In the genomic region with DNA sequence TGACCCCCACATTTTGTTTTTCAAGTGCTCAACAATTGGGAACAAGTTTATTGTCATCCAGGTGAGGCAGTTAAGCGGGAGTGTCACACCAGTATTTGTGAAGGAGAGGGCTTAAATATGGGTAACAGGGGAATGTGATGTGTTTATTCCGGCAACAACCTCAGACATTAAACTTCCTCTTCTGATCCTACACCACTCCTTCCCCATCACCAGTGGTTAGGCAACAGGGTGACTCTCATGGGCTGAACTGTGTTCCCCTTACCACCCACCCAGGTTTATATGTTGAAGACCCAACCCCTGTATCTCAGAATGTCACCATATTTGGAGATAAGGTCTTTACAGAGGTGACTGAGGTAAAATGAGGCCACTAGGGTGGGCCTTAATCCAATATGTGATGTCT, we compare ENCODE assay signal across 13 cellular contexts. TPM values are rescaled to one million over a fixed set of nuclear protein-coding genes. Genes with fewer than 3 reads are reported as not detected.
DNase-seq lines count a peak whose midpoint lies in the region; ATAC-seq and TF ChIP-seq lines count a peak whose summit lies in the region.
"Had no signal": no experiment of that assay in that cellular context is flagged by ENCODE, and none has a peak within 500 bp of the region (broad histone marks: within the 10 kb centered on the region; RNA-seq: fewer than 3 reads in every experiment).

No MANE protein-coding gene starts in this region.

- ATAC-seq in heart right ventricle (peak in 5 of 8 donors; percentile 30 to 51 (median 33)), PC-3 (no peak), esophagus mucosa (peak; percentile 31), GM21447 (IDR thresholded peaks at IDR 0.05; ENCODE audit: unreplicated experiment) (no peak)

- peak overlapping the region; percentile 93 for H3K4me2 ChIP-seq in PC-3 (ENCODE audit: low read length)

- peak overlapping the region; percentile 88; the same call in 1 of the 2 replicates for H2AFZ ChIP-seq in PC-3 (ENCODE audit: low read length)

- H3K4me3 ChIP-seq in heart right ventricle (no peak overlapping the region), PC-3 (ENCODE audit: low read length) (0 out of 2 replicates have a peak overlapping the region, but pooled peaks have one; percentile 64), A673 (ENCODE audit: low read depth, low read length, poor library complexity, severe bottlenecking) (no peak overlapping the region)

- peaks cover 10% of the 10 kb centered on the region for H3K9me3 Mint-ChIP-seq in type B pancreatic cell

- H3K9ac ChIP-seq in PC-3 (ENCODE audit: low read length) = no peak overlapping the region

- peak overlapping the region; percentile 95 for H3K27ac Mint-ChIP-seq in type B pancreatic cell

- no peaks in the 10 kb centered on the region for H3F3A ChIP-seq in PC-3 (ENCODE audit: low read length, unreplicated experiment)

- H3K27ac ChIP-seq in heart right ventricle (no peak overlapping the region), PC-3 (ENCODE audit: low read length) (no peak overlapping the region; the same call in 1 of the 2 replicates), A673 (ENCODE audit: low read depth, low read length, poor library complexity, severe bottlenecking) (no peak overlapping the region)
- H3K27ac ChIP-seq: vagina had no signal

- CTCF ChIA-PET in PC-3 (lab: Charles Lee) (no interaction called here), A673 (lab: Charles Lee) (interaction anchor here (0.7 kb wide), 1 partner anchor 18 kb away, joined by 4 read pairs; no protein-coding TSS in a partner anchor)

- WGBS in heart right ventricle, 2 donors = 89 to 97% methylated on average over 2 of the region's 2 CpGs

- peaks cover 8% of the 10 kb centered on the region for H3K4me1 Mint-ChIP-seq in type B pancreatic cell (ENCODE audit: unreplicated experiment)

- H3K27me3 ChIP-seq in heart right ventricle = peaks cover 0 to 2% (median 0%) of the 10 kb centered on the region in 7 donors
- no peaks in the 10 kb centered on the region for H3K27me3 ChIP-seq in PC-3 (ENCODE audit: low read length)
- H3K27me3 ChIP-seq in A673 (replicated peaks; ENCODE audit: insufficient read depth, low read depth, low read length, poor library complexity) = no peaks in the 10 kb centered on the region
- H3K27me3 ChIP-seq: vagina had no signal

- H3K9me3 ChIP-seq in heart right ventricle = peaks cover 0 to under 1% (median 0%) of the 10 kb centered on the region in 11 donors
- H3K9me3 ChIP-seq in PC-3 (ENCODE audit: low read length) = no peaks in the 10 kb centered on the region
- no peaks in the 10 kb centered on the region for H3K9me3 ChIP-seq in A673 (ENCODE audit: low read depth, low read length, poor library complexity, severe bottlenecking)
- H3K9me3 ChIP-seq: vagina had no signal

- H3K4me1 ChIP-seq in heart right ventricle (peaks cover 7 to 16% (median 10%) of the 10 kb centered on the region in 9 donors), PC-3 (ENCODE audit: insufficient read depth, low read length) (peaks cover 18% of the 10 kb centered on the region), A673 (ENCODE audit: insufficient read depth, low read length, poor library complexity, severe bottlenecking) (peaks cover 6% of the 10 kb centered on the region)

- H3K79me2 ChIP-seq in PC-3 (ENCODE audit: low read length) = no peaks in the 10 kb centered on the region

- H3K36me3 ChIP-seq in heart right ventricle = no peaks in the 10 kb centered on the region
- no peaks in the 10 kb centered on the region for H3K36me3 ChIP-seq in PC-3 (ENCODE audit: low read depth, low read length)
- H3K36me3 ChIP-seq in A673 (ENCODE audit: insufficient read depth, low read length, poor library complexity, severe bottlenecking) = no peaks in the 10 kb centered on the region
- H3K36me3 ChIP-seq: vagina had no signal

- TF ChIP-seq CTCF in heart right ventricle (IDR thresholded peaks at IDR 0.05) = no peak
- no peak for TF ChIP-seq CTCF in PC-3 (conservative IDR thresholded peaks at IDR 0.05; ENCODE audit: low read depth, low read length)
- TF ChIP-seq CTCF in type B pancreatic cell (conservative IDR thresholded peaks at IDR 0.05) = no peak
- no peak for TF ChIP-seq CTCF in A673 (conservative IDR thresholded peaks at IDR 0.05; ENCODE audit: low read depth, low read length)

- intact Hi-C loops in heart right ventricle (cut with DNase I) = loop anchor here in 3 of 10 donors (5.0 to 10.0 kb wide), 2 partner anchors 55 to 78 kb away; no protein-coding TSS in a partner anchor
- intact Hi-C loops in cardiac septum (cut with DNase I) = no loop called here
- intact Hi-C loops in PC-3 (cut with micrococcal nuclease) = loop anchor here (1.0 to 5.0 kb wide), 2 partner anchors 77 to 260 kb away; no protein-coding TSS in a partner anchor
- intact Hi-C loops in A673 (cut with micrococcal nuclease; ENCODE audit: unreplicated experiment) = loop anchor here (5.0 kb wide), 1 partner anchor 75 kb away; no protein-coding TSS in a partner anchor

- H3K9me2 ChIP-seq in PC-3 (replicated peaks; ENCODE audit: low read length) = no peaks in the 10 kb centered on the region

- BruUV-seq in PC-3 (replicated peaks; lab: Mats Ljungman, UMichigan) (no TSS peak), A673 (replicated peaks; lab: Mats Ljungman, UMichigan) (no TSS peak)

- H4K20me1 ChIP-seq in PC-3 (ENCODE audit: low read length) = no peaks in the 10 kb centered on the region

- peak overlapping the region; percentile 88 for H3K4me3 Mint-ChIP-seq in type B pancreatic cell

- peaks cover 4% of the 10 kb centered on the region for H3K27me3 Mint-ChIP-seq in type B pancreatic cell

- DNase-seq in heart right ventricle = no peak
- DNase-seq in cardiac septum (ENCODE audit: low spot score) = no peak
- DNase-seq in PC-3 = no peak
- DNase-seq in type B pancreatic cell (ENCODE audit: extremely low spot score, unreplicated experiment) = no peak
- DNase-seq in HT-29 (ENCODE audit: low spot score) = no peak
- no peak for DNase-seq in A673 (ENCODE audit: low spot score)
- DNase-seq: activated CD4-positive, CD25-positive, alpha-beta regulatory T cell treated with anti-CD3 and anti-CD28 coated beads, Interleukin-2, amount 50 U/mL, for 72 hours; amniotic stem cell; hippocampal formation; NCI-H2081 treated with DMSO at 0.1 percent for 48 hours had no signal

- POLR2A ChIA-PET in PC-3 (lab: Charles Lee; ENCODE audit: unreplicated experiment) = no interaction called here
- POLR2A ChIA-PET in A673 (lab: Charles Lee; ENCODE audit: low non-redundant PET) = no interaction called here

- H3K36me3 Mint-ChIP-seq in type B pancreatic cell = no peaks in the 10 kb centered on the region

RNA-seq across cellular contexts. Expression of gene RNF182, which starts 52.1 kb away (rescaled TPM):
- total RNA-seq in heart right ventricle (under 1 TPM in 1 of 10 donors, not detected in 9; 0.07 TPM), cardiac septum (0.19 TPM), PC-3 (2014; rRNA removed) (20.2 and 24.7 TPM in 2 replicates), esophagus mucosa (0.20 TPM), type B pancreatic cell (ENCODE audit: low replicate concordance) (2.8 and 12.3 TPM in 2 replicates), A673 (2021) (20.7 and 20.8 TPM in 2 replicates)
- under 1 TPM in 1 of 2 donors, not detected in 1; 0.06 TPM for polyA plus RNA-seq in heart right ventricle
- not detected in 2 replicates for total RNA-seq in HT-29 (2014; rRNA removed; shearing (Covaris generic))

RNA-seq across cellular contexts. Expression of gene MCUR1, which starts 58.3 kb away (rescaled TPM):
- 10 to 100 TPM; 25.2 to 40.8 (median 32.7) TPM for total RNA-seq in heart right ventricle
- 10 to 100 TPM; 17.2 to 81.6 TPM for polyA plus RNA-seq in heart right ventricle
- 31.8 TPM for total RNA-seq in cardiac septum
- total RNA-seq in PC-3 (2014; rRNA removed) = 28.6 and 36.2 TPM in 2 replicates
- 24.6 TPM for total RNA-seq in esophagus mucosa
- total RNA-seq in type B pancreatic cell (ENCODE audit: low replicate concordance) = 25.3 and 31.6 TPM in 2 replicates
- total RNA-seq in HT-29 (2014; rRNA removed; shearing (Covaris generic)) = 20.2 and 29.2 TPM in 2 replicates
- 49.3 and 56.6 TPM in 2 replicates for total RNA-seq in A673 (2021)

Comparison
In these comparisons a context has a peak if more than half of its experiments do, and no peak if none do; other contexts are left out.
1. ATAC-seq: peak in heart right ventricle (5 of 8) and esophagus mucosa (single experiment); none in PC-3 (single experiment) and GM21447 (single experiment).